ENCODE assay signal across 27 cellular contexts in the genomic region with DNA sequence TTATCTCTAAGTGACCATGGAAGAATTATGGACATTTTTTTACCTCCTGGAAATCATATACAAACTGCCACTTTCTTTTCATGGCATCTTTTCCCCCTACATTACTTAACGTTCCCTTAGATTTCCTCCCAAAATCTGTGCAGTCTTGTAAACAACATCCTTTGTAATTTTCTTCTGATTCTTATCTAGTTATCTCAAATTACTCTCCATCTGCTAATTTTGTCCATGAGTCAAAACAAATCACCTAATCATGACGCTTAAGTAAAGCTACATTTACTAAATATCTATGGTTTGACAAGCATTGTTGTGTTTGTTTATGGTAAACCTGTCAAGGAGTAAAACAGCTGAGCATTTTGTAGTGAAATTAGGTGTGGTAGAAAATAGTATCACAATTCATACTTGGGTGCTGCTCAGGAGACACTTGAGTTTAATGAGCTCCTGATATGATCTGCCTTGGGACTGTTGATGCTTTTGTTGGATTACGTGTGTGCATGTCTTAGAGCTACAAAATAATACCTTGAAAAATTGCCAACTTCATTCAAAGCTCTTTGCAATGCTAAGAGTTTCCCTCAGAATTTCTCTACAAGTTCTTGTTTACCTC.
"Had no signal": no experiment of that assay in that cellular context is flagged by ENCODE, and none has a peak within 500 bp of the region (broad histone marks: within the 10 kb centered on the region; RNA-seq: fewer than 3 reads in every experiment).

No MANE protein-coding gene starts in this region.

- H3K4me3 Mint-ChIP-seq: activated CD4-positive, alpha-beta memory T cell treated with anti-CD3 and anti-CD28 coated beads for 36 hours; activated CD4-positive, alpha-beta T cell treated with anti-CD3 and anti-CD28 coated beads, Interleukin-2, amount 10 ng/mL, durations not matched to agents 24 days and 14 days; activated T-cell treated with anti-CD3 and anti-CD28 coated beads, Interleukin-2, amount 50 U/mL, for 4 hours; activated T-helper 17 cell treated with anti-CD3 and anti-CD28 coated beads, Interleukin-2, amount 50 U/mL, for 72 hours; immature natural killer cell; mesothelial cell of epicardium; naive B cell; nephron progenitor cell; type B pancreatic cell had no signal

- H3K27ac Mint-ChIP-seq: activated CD4-positive, alpha-beta memory T cell treated with anti-CD3 and anti-CD28 coated beads for 36 hours; activated CD4-positive, alpha-beta T cell treated with anti-CD3 and anti-CD28 coated beads, Interleukin-2, amount 10 ng/mL, durations not matched to agents 24 days and 14 days; activated naive CD4-positive, alpha-beta T cell treated with anti-CD3 and anti-CD28 coated beads, Interleukin-2, amount 50 U/mL, for 72 hours; activated T-helper 17 cell treated with anti-CD3 and anti-CD28 coated beads, Interleukin-2, amount 50 U/mL, for 72 hours; mesothelial cell of epicardium; naive B cell; nephron progenitor cell; type B pancreatic cell had no signal

- H3K9me3 Mint-ChIP-seq: activated CD4-positive, alpha-beta memory T cell treated with anti-CD3 and anti-CD28 coated beads for 36 hours; activated CD4-positive, alpha-beta T cell treated with anti-CD3 and anti-CD28 coated beads, Interleukin-2, amount 10 ng/mL, durations not matched to agents 24 days and 14 days; activated naive CD4-positive, alpha-beta T cell treated with anti-CD3 and anti-CD28 coated beads, Interleukin-2, amount 50 U/mL, for 72 hours; activated T-cell treated with anti-CD3 and anti-CD28 coated beads, Interleukin-2, amount 50 U/mL, for 4 hours; activated T-helper 17 cell treated with anti-CD3 and anti-CD28 coated beads, Interleukin-2, amount 50 U/mL, for 72 hours; immature natural killer cell; mesothelial cell of epicardium; naive B cell; nephron progenitor cell; type B pancreatic cell had no signal

- H3K27me3 Mint-ChIP-seq: activated CD4-positive, alpha-beta memory T cell treated with anti-CD3 and anti-CD28 coated beads for 36 hours; activated CD4-positive, alpha-beta T cell treated with anti-CD3 and anti-CD28 coated beads, Interleukin-2, amount 10 ng/mL, durations not matched to agents 24 days and 14 days; activated T-helper 17 cell treated with anti-CD3 and anti-CD28 coated beads, Interleukin-2, amount 50 U/mL, for 72 hours; naive B cell; type B pancreatic cell had no signal

- ATAC-seq: activated naive CD4-positive, alpha-beta T cell treated with anti-CD3 and anti-CD28 coated beads, Interleukin-2, amount 50 U/mL, for 72 hours; activated T-cell treated with anti-CD3 and anti-CD28 coated beads, Interleukin-2, amount 50 U/mL, for 4 hours; activated T-helper 17 cell treated with anti-CD3 and anti-CD28 coated beads, Interleukin-2, amount 50 U/mL, for 72 hours; body of pancreas; esophagus mucosa; foreskin keratinocyte; heart left ventricle; sciatic nerve; stimulated activated naive CD8-positive, alpha-beta T cell treated with anti-CD3 and anti-CD28 coated beads, Interleukin-15, Interleukin-2, amounts not matched to agents 100 U/mL and 50 U/mL, for 24 hours had no signal

- DNase-seq: activated CD4-positive, alpha-beta memory T cell treated with anti-CD3 and anti-CD28 coated beads for 36 hours; activated CD4-positive, alpha-beta T cell treated with anti-CD3 and anti-CD28 coated beads, Interleukin-2, amount 10 ng/mL, durations not matched to agents 24 days and 14 days; activated CD4-positive, CD25-positive, alpha-beta regulatory T cell treated with anti-CD3 and anti-CD28 coated beads, Interleukin-2, amount 50 U/mL, for 72 hours; activated gamma-delta T cell treated with Interleukin-2 at 50 U/mL for 16 hours; activated T-cell treated with anti-CD3 and anti-CD28 coated beads, Interleukin-2, amount 50 U/mL, for 4 hours; adrenal gland; aorta; body of pancreas; foreskin keratinocyte; heart left ventricle; hypothalamus; immature natural killer cell; naive B cell; nephron progenitor cell; ovary; retina; stimulated activated CD4-positive, alpha-beta T cell treated with anti-CD3 and anti-CD28 coated beads, Interleukin-12 subunit alpha, Interleukin-12 subunit beta, amount 100 ng/mL, for 4 hours; stimulated activated CD4-positive, alpha-beta T cell treated with anti-CD3 and anti-CD28 coated beads, Interleukin-4, amount 100 ng/mL, for 1 hour; stimulated activated naive CD8-positive, alpha-beta T cell treated with anti-CD3 and anti-CD28 coated beads, Interleukin-15, Interleukin-2, amounts not matched to agents 100 U/mL and 50 U/mL, for 24 hours; T-helper 2 cell; uterus had no signal

- H3K4me1 Mint-ChIP-seq: activated T-helper 17 cell treated with anti-CD3 and anti-CD28 coated beads, Interleukin-2, amount 50 U/mL, for 72 hours; nephron progenitor cell had no signal
